22 cellular contexts compared by ENCODE assay signal in genomic region chr6:87330961-87331360, GRCh38. TPM values are rescaled to one million over a fixed set of nuclear protein-coding genes. Genes with fewer than 3 reads are reported as not detected.
A peak's percentile ranks its signal among the peaks of the same experiment; 100 is the strongest.
DNase-seq lines count a peak whose midpoint lies in the region; ATAC-seq, FAIRE-seq and TF ChIP-seq lines count a peak whose summit lies in the region.
"Had no signal": no experiment of that assay in that cellular context is flagged by ENCODE, and none has a peak within 500 bp of the region (broad histone marks: within the 10 kb centered on the region; RNA-seq: fewer than 3 reads in every experiment).

No MANE protein-coding gene starts in this region.

- POLR2A ChIA-PET in GM12878 (lab: Charles Lee): no interaction called here

- H2AFZ ChIP-seq in Karpas-422 (ENCODE audit: low read length) (no peak overlapping the region), GM12878 (ENCODE audit: control insufficient read depth, low read depth, low read length) (no peak overlapping the region; the same call in 1 of the 2 replicates)
- H2AFZ ChIP-seq: GM23338 had no signal

- peaks cover 21% of the 10 kb centered on the region for H3K36me3 Mint-ChIP-seq in stimulated activated naive CD8-positive, alpha-beta T cell treated with anti-CD3 and anti-CD28 coated beads, Interleukin-15, Interleukin-2, amounts not matched to agents 100 ng/mL and 50 ng/mL, for 24 hours (ENCODE audit: low read depth)

- in situ Hi-C loops in GM12878 (cut with MboI): no loop called here

- no peak for FAIRE-seq in GM12878 (lab: Jason Lieb, UNC)
- FAIRE-seq: A549, G401.6 had no signal

- H3K4me3 ChIP-seq in Karpas-422 (ENCODE audit: low read length) (no peak overlapping the region), GM12878 (no peak overlapping the region)
- H3K4me3 ChIP-seq: A549, GM23338 had no signal

- H3K4me1 ChIP-seq in Karpas-422 (ENCODE audit: low read length) (peaks cover 33% of the 10 kb centered on the region), GM12878 (ENCODE audit: control insufficient read depth, insufficient read depth, low read length) (no peaks in the 10 kb centered on the region)
- H3K4me1 ChIP-seq: A549, Caco-2 had no signal

- TF ChIP-seq POLR2A in GM12878 (IDR thresholded peaks at IDR 0.05; ENCODE audit: low read depth, low read length): no peak

- H3K79me2 ChIP-seq in Karpas-422 (ENCODE audit: low read length) (peaks cover 68% of the 10 kb centered on the region), GM12878 (ENCODE audit: control insufficient read depth, insufficient read depth, low read length) (no peaks in the 10 kb centered on the region)

- H3K9ac ChIP-seq in Karpas-422 (ENCODE audit: low read length): 0 out of 2 replicates have a peak overlapping the region, but pooled peaks have one; percentile 8
- no peak overlapping the region for H3K9ac ChIP-seq in GM12878 (ENCODE audit: control insufficient read depth, insufficient read depth, low read length)

- H3K9me2 ChIP-seq in Karpas-422 (replicated peaks; ENCODE audit: insufficient read depth, low read length): no peaks in the 10 kb centered on the region

- peak overlapping the region; percentile 56 for H3K27ac ChIP-seq in Karpas-422 (ENCODE audit: low read length)
- no peak overlapping the region for H3K27ac ChIP-seq in GM12878 (ENCODE audit: control insufficient read depth, insufficient read depth)
- H3K27ac ChIP-seq: A549, C4-2B had no signal

- SMC1A ChIA-PET in GM12878 (lab: Charles Lee; ENCODE audit: uncharacterized antibody, unreplicated experiment): interaction anchor here (1.1 to 1.4 kb wide), 3 partner anchors 39 to 169 kb away, joined by 3 to 4 read pairs (median 3); no protein-coding TSS in a partner anchor

- H3K27me3 Mint-ChIP-seq in stimulated activated naive CD8-positive, alpha-beta T cell treated with anti-CD3 and anti-CD28 coated beads, Interleukin-15, Interleukin-2, amounts not matched to agents 100 ng/mL and 50 ng/mL, for 24 hours: no peaks in the 10 kb centered on the region
- H3K27me3 Mint-ChIP-seq: CD4-positive, CD25-positive, alpha-beta regulatory T cell had no signal

- intact Hi-C loops in GM12878 (cut with micrococcal nuclease; ENCODE audit: unreplicated experiment): no loop called here

- no peaks in the 10 kb centered on the region for H3K27me3 ChIP-seq in Karpas-422 (ENCODE audit: low read length)
- no peaks in the 10 kb centered on the region for H3K27me3 ChIP-seq in GM12878 (replicated peaks in 1 of 2; ENCODE audit: control insufficient read depth in 2 of 2, insufficient read depth in 2 of 2, low read length in 1 of 2)

- H3K9me3 Mint-ChIP-seq in stimulated activated naive CD8-positive, alpha-beta T cell treated with anti-CD3 and anti-CD28 coated beads, Interleukin-15, Interleukin-2, amounts not matched to agents 100 ng/mL and 50 ng/mL, for 24 hours: peaks cover 15% of the 10 kb centered on the region

- H3K4me2 ChIP-seq in Karpas-422 (ENCODE audit: low read depth, low read length, poor library complexity, severe bottlenecking) (peak overlapping the region; percentile 62), GM12878 (ENCODE audit: control insufficient read depth, insufficient read depth) (no peak overlapping the region)
- H3K4me2 ChIP-seq: A549, GM23338 had no signal

- DNase-seq in stimulated activated naive CD8-positive, alpha-beta T cell treated with anti-CD3 and anti-CD28 coated beads, Interleukin-15, Interleukin-2, amounts not matched to agents 100 U/mL and 50 U/mL, for 24 hours: no peak
- DNase-seq in Karpas-422 (peak; percentile 15), GM12878 (ENCODE audit: low read depth, low spot score) (no peak), AG20443 (ENCODE audit: low spot score) (no peak), T-helper 9 cell (no peak)
- DNase-seq: 8988T; ACHN; Caco-2; CD4-positive, CD25-positive, alpha-beta regulatory T cell; CD8-positive, alpha-beta T cell; DMS153; DND-41; H9 had no signal

- H3K9me3 ChIP-seq in Karpas-422 (ENCODE audit: low read length): no peaks in the 10 kb centered on the region
- no peaks in the 10 kb centered on the region for H3K9me3 ChIP-seq in GM12878 (replicated peaks; ENCODE audit: control insufficient read depth, insufficient read depth, low read length)
- H3K9me3 ChIP-seq: A549, Caco-2 had no signal

- peak overlapping the region; percentile 11 for H3K27ac Mint-ChIP-seq in stimulated activated naive CD8-positive, alpha-beta T cell treated with anti-CD3 and anti-CD28 coated beads, Interleukin-15, Interleukin-2, amounts not matched to agents 100 ng/mL and 50 ng/mL, for 24 hours
- H3K27ac Mint-ChIP-seq: CD4-positive, CD25-positive, alpha-beta regulatory T cell; CD8-positive, alpha-beta T cell; GM23338; H9 had no signal

- no peak for TF ChIP-seq CTCF in GM12878 (IDR thresholded peaks at IDR 0.05 in 2 of 3, conservative IDR thresholded peaks at IDR 0.05 in 1 of 3; ENCODE audit: control insufficient read depth in 2 of 3, extremely low read depth in 1 of 3, insufficient read depth in 1 of 3, low read depth in 3 of 3, low read length in 3 of 3)

- CTCF ChIA-PET in GM12878 (lab: Yijun Ruan, JAX): no interaction called here

- peaks cover 19% of the 10 kb centered on the region for H3K4me1 Mint-ChIP-seq in stimulated activated naive CD8-positive, alpha-beta T cell treated with anti-CD3 and anti-CD28 coated beads, Interleukin-15, Interleukin-2, amounts not matched to agents 100 ng/mL and 50 ng/mL, for 24 hours (ENCODE audit: low read depth)

- H3K36me3 ChIP-seq in Karpas-422 (ENCODE audit: insufficient read depth, low read length) (no peaks in the 10 kb centered on the region), GM12878 (ENCODE audit: control insufficient read depth in 2 of 2, insufficient read depth in 2 of 2, low read length in 1 of 2) (no peaks in the 10 kb centered on the region)

- no peak for TF ChIP-seq RAD21 in GM12878 (IDR thresholded peaks at IDR 0.05; ENCODE audit: insufficient read depth, low read depth, low read length)

- no peak for ATAC-seq in stimulated activated naive CD8-positive, alpha-beta T cell treated with anti-CD3 and anti-CD28 coated beads, Interleukin-15, Interleukin-2, amounts not matched to agents 100 U/mL and 50 U/mL, for 24 hours
- ATAC-seq in GM12878: no peak
- ATAC-seq in GM19035 (IDR thresholded peaks at IDR 0.05; ENCODE audit: unreplicated experiment): no peak
- ATAC-seq: A549; CD8-positive, alpha-beta T cell; GM23338; HCT116 had no signal

- H3K4me3 Mint-ChIP-seq in stimulated activated naive CD8-positive, alpha-beta T cell treated with anti-CD3 and anti-CD28 coated beads, Interleukin-15, Interleukin-2, amounts not matched to agents 100 ng/mL and 50 ng/mL, for 24 hours: no peak overlapping the region
- H3K4me3 Mint-ChIP-seq: CD4-positive, CD25-positive, alpha-beta regulatory T cell; CD8-positive, alpha-beta T cell; GM23338; H9 had no signal

- BruUV-seq in GM12878 (replicated peaks; lab: Mats Ljungman, UMichigan): no TSS peak

- TF ChIP-seq EP300 in GM12878 (IDR thresholded peaks at IDR 0.05; ENCODE audit: borderline replicate concordance in 1 of 2, control insufficient read depth in 1 of 2, low read depth in 2 of 2, low read length in 2 of 2): no peak

- H4K20me1 ChIP-seq in Karpas-422 (ENCODE audit: insufficient read depth, low read depth, low read length) (no peaks in the 10 kb centered on the region), GM12878 (ENCODE audit: control insufficient read depth, insufficient read depth) (no peaks in the 10 kb centered on the region)

- RAD21 ChIA-PET in GM12878 (lab: Charles Lee; ENCODE audit: unreplicated experiment): interaction anchor here (0.9 kb wide), 1 partner anchor 9 kb away, joined by 4 read pairs; no protein-coding TSS in a partner anchor

RNA-seq across cellular contexts. Expression of gene GJB7, which starts 1.9 kb away (rescaled TPM):
- not detected in 2 replicates for total RNA-seq in Karpas-422 (2014; rRNA removed; shearing (Covaris generic); ENCODE audit: low replicate concordance)
- not detected in 2 replicates for total RNA-seq in GM12878 (2013; cell fraction: nucleolus; rRNA removed)
- not detected in 2 replicates for total RNA-seq in GM12878 (2014; rRNA removed)
- total RNA-seq in GM12878 (2014; rRNA removed; fragmentation: Illumina TruSeq; extraction: Trizol): not detected in 2 replicates
- not detected in 2 replicates for total RNA-seq in GM12878 (2021)
- polyA plus RNA-seq in GM12878 (2011; ENCODE audit: low read depth): not detected
- polyA plus RNA-seq in GM12878 (2011; rRNA removed): not detected in 2 replicates
- polyA plus RNA-seq in GM12878 (2011; cell fraction: cytosol; rRNA removed): not detected in 2 replicates
- not detected in 2 replicates for polyA plus RNA-seq in GM12878 (2011; cell fraction: nucleus; rRNA removed)
- 0.11 TPM in 1 of 2 replicates, not detected in the other for polyA plus RNA-seq in GM12878 (2012)
- not detected in 2 replicates for polyA plus RNA-seq in GM12878 (2014; fragmentation: Illumina TruSeq; extraction: Trizol)
- under 1 TPM in 1 of 2 experiments, not detected in 1; 0.09 TPM for polyA plus RNA-seq in GM12878 (2014; fragmentation: Nextera tagmentation; extraction: Ambion mirVana)
- polyA plus RNA-seq in GM12878 (2014; rRNA removed): not detected in 2 replicates
- polyA plus RNA-seq in GM12878 (2016; fragmentation: Nextera tagmentation; extraction: Ambion mirVana): under 1 TPM in 1 of 2 experiments, not detected in 1; 0.13 TPM
- polyA minus RNA-seq in GM12878 (2011; rRNA and poly(A)+ RNA removed): not detected in 2 replicates
- polyA minus RNA-seq in GM12878 (2011; cell fraction: cytosol; rRNA and poly(A)+ RNA removed): not detected in 2 replicates
- polyA minus RNA-seq in GM12878 (2011; cell fraction: nucleus; rRNA and poly(A)+ RNA removed): not detected in 2 replicates
- total RNA-seq: CD4-positive, CD25-positive, alpha-beta regulatory T cell; CD8-positive, alpha-beta T cell; H4 had no signal
- polyA plus RNA-seq: A549, BJ had no signal

RNA-seq across cellular contexts. Expression of gene SMIM8, which starts 8.6 kb away (rescaled TPM):
- total RNA-seq in Karpas-422 (2014; rRNA removed; shearing (Covaris generic); ENCODE audit: low replicate concordance): 14.2 and 15.2 TPM in 2 replicates
- 29.8 and 30.5 TPM in 2 replicates for total RNA-seq in GM12878 (2013; cell fraction: nucleolus; rRNA removed)
- total RNA-seq in GM12878 (2014; rRNA removed): 6.2 and 6.7 TPM in 2 replicates
- 8.9 and 9.5 TPM in 2 replicates for total RNA-seq in GM12878 (2014; rRNA removed; fragmentation: Illumina TruSeq; extraction: Trizol)
- total RNA-seq in GM12878 (2021): 8.5 and 9.0 TPM in 2 replicates
- polyA plus RNA-seq in GM12878 (2011; ENCODE audit: low read depth): 7.2 TPM
- polyA plus RNA-seq in GM12878 (2011; rRNA removed): 11.8 and 20.6 TPM in 2 replicates
- 1.9 and 2.5 TPM in 2 replicates for polyA plus RNA-seq in GM12878 (2011; cell fraction: cytosol; rRNA removed)
- 4.5 TPM in 2 replicates for polyA plus RNA-seq in GM12878 (2011; cell fraction: nucleus; rRNA removed)
- polyA plus RNA-seq in GM12878 (2012): 4.6 and 6.2 TPM in 2 replicates
- polyA plus RNA-seq in GM12878 (2014; fragmentation: Illumina TruSeq; extraction: Trizol): 8.0 and 11.9 TPM in 2 replicates
- polyA plus RNA-seq in GM12878 (2014; fragmentation: Nextera tagmentation; extraction: Ambion mirVana): 10 to 100 TPM; 33.9 to 45.8 TPM
- 6.4 and 7.1 TPM in 2 replicates for polyA plus RNA-seq in GM12878 (2014; rRNA removed)
- polyA plus RNA-seq in GM12878 (2016; fragmentation: Nextera tagmentation; extraction: Ambion mirVana): 10 to 100 TPM; 16.0 to 20.3 TPM
- 2.2 and 2.6 TPM in 2 replicates for polyA minus RNA-seq in GM12878 (2011; rRNA and poly(A)+ RNA removed)
- polyA minus RNA-seq in GM12878 (2011; cell fraction: cytosol; rRNA and poly(A)+ RNA removed): 0.94 and 1.6 TPM in 2 replicates
- polyA minus RNA-seq in GM12878 (2011; cell fraction: nucleus; rRNA and poly(A)+ RNA removed): 2.7 and 6.3 TPM in 2 replicates

RNA-seq across cellular contexts. Expression of gene C6orf163, which starts 13.7 kb away (rescaled TPM):
- 3.1 and 3.8 TPM in 2 replicates for total RNA-seq in Karpas-422 (2014; rRNA removed; shearing (Covaris generic); ENCODE audit: low replicate concordance)
- total RNA-seq in GM12878 (2013; cell fraction: nucleolus; rRNA removed): 22.4 and 22.6 TPM in 2 replicates
- total RNA-seq in GM12878 (2014; rRNA removed) (2.8 TPM in 2 replicates), GM12878 (2014; rRNA removed; fragmentation: Illumina TruSeq; extraction: Trizol) (3.7 and 4.3 TPM in 2 replicates), GM12878 (2021) (1.3 and 1.4 TPM in 2 replicates)
- 0.50 TPM for polyA plus RNA-seq in GM12878 (2011; ENCODE audit: low read depth)
- polyA plus RNA-seq in GM12878 (2011; rRNA removed) (0.56 and 0.94 TPM in 2 replicates), GM12878 (2014; fragmentation: Illumina TruSeq; extraction: Trizol) (1.2 and 1.5 TPM in 2 replicates), GM12878 (2014; fragmentation: Nextera tagmentation; extraction: Ambion mirVana) (under 1 TPM; 0.56 to 0.86 TPM), GM12878 (2014; rRNA removed) (1.5 and 2.2 TPM in 2 replicates), GM12878 (2016; fragmentation: Nextera tagmentation; extraction: Ambion mirVana) (1 to 10 TPM in 1 of 2 experiments, under 1 TPM in 1; 0.90 to 1.1 TPM)
- polyA plus RNA-seq in GM12878 (2011; cell fraction: cytosol; rRNA removed): 0.10 and 0.27 TPM in 2 replicates
- polyA plus RNA-seq in GM12878 (2011; cell fraction: nucleus; rRNA removed): 2.1 and 2.5 TPM in 2 replicates
- 1.2 and 1.9 TPM in 2 replicates for polyA plus RNA-seq in GM12878 (2012)
- 1.8 and 2.4 TPM in 2 replicates for polyA minus RNA-seq in GM12878 (2011; rRNA and poly(A)+ RNA removed)
- not detected in 2 replicates for polyA minus RNA-seq in GM12878 (2011; cell fraction: cytosol; rRNA and poly(A)+ RNA removed)
- polyA minus RNA-seq in GM12878 (2011; cell fraction: nucleus; rRNA and poly(A)+ RNA removed): 3.1 and 5.8 TPM in 2 replicates
